11 cellular contexts compared by ENCODE assay signal in the genomic region with DNA sequence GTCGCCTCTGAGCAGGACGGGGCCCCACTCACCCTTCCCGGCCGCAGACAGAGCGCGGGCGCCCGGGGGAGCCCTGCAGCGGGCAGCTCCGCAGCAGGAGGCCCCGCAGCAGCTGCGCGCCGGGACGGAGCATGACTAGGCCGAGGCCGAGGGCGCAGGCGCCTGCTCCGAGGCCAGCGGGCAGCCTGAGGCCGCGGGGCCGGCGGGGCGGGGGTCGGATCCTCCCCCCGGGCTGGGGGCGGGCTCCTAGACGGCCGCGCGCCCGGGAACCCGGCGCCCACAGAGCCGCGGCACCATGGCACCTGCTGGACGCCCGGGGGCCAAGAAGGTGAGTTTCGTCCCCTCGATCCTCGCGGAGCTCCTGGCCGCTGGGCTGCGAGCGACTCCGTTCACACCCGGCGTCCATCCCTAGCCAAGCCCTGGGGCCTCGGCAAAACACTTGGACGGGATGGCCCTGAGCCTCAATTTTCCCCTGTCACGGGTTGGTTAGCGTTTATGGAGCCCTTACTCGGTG. TPM values are rescaled to one million over a fixed set of nuclear protein-coding genes. Genes with fewer than 3 reads are reported as not detected.
A peak's percentile ranks its signal among the peaks of the same experiment; 100 is the strongest.
DNase-seq lines count a peak whose midpoint lies in the region; ATAC-seq and TF ChIP-seq lines count a peak whose summit lies in the region.
"Had no signal": no experiment of that assay in that cellular context is flagged by ENCODE, and none has a peak within 500 bp of the region (broad histone marks: within the 10 kb centered on the region; RNA-seq: fewer than 3 reads in every experiment).

A gene with protein sequence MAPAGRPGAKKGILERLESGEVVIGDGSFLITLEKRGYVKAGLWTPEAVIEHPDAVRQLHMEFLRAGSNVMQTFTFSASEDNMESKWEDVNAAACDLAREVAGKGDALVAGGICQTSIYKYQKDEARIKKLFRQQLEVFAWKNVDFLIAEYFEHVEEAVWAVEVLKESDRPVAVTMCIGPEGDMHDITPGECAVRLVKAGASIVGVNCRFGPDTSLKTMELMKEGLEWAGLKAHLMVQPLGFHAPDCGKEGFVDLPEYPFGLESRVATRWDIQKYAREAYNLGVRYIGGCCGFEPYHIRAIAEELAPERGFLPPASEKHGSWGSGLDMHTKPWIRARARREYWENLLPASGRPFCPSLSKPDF (plus strand): TSS at position 280 of the 514 bp plus-strand sequence. CDS start 16 bp downstream, at position 296.
TSS of gene DMGDH (minus strand) at position 187 of the 514 bp plus-strand sequence. CDS start at position 133, 54 bp downstream.

- no peak within 1 kb of the TSS for H4K5ac ChIP-seq in IMR-90 (ENCODE audit: low read depth, low read length)

- 0 out of 2 replicates have a peak within 1 kb of the TSS, but pooled peaks have one; percentile 0 for H2AK5ac ChIP-seq in IMR-90 (ENCODE audit: low read depth, low read length)

- H2BK15ac ChIP-seq in IMR-90 (ENCODE audit: low read depth, low read length) = no peak within 1 kb of the TSS

- peak within 1 kb of the TSS; percentile 42; the same call in 1 of the 2 replicates for H3K4ac ChIP-seq in IMR-90 (ENCODE audit: low read depth, low read length)

- no peak within 1 kb of the TSS for H2AK9ac ChIP-seq in IMR-90 (replicated peaks; ENCODE audit: low read depth, low read length, poor library complexity)

- H3K14ac ChIP-seq in IMR-90 (replicated peaks; ENCODE audit: low read depth, low read length) = no peak within 1 kb of the TSS

- no peak within 1 kb of the TSS for H2BK20ac ChIP-seq in IMR-90 (ENCODE audit: low read depth, low read length)

- peaks cover 50% of the 10 kb centered on the region for H3K27me3 Mint-ChIP-seq in stimulated activated memory B cell treated with anti-CD40 and anti-IgM and Interleukin-4, amounts not matched to agents 10 μg/mL and 1 μg/mL and 100 μg/mL, for 72 hours

- POLR2A ChIA-PET in IMR-90 (lab: Charles Lee; ENCODE audit: unreplicated experiment) = no interaction called here

- peak within 1 kb of the TSS; percentile 48 for H2BK120ac ChIP-seq in IMR-90 (ENCODE audit: low read depth, low read length)

- H3K9me1 ChIP-seq in IMR-90 (ENCODE audit: insufficient read depth, low read length) = 0 out of 2 replicates have a peak, but pooled peaks cover 3% of the 10 kb centered on the region

- dilution Hi-C loops in IMR-90 (cut with HindIII; ENCODE audit: low sequenced_read_pairs, unreplicated experiment) = no loop called here

- H3K9me3 Mint-ChIP-seq in stimulated activated memory B cell treated with anti-CD40 and anti-IgM and Interleukin-4, amounts not matched to agents 10 μg/mL and 1 μg/mL and 100 μg/mL, for 72 hours = peaks cover 3% of the 10 kb centered on the region

- DNase-seq in IMR-90 (peak; percentile 9), dermis blood vessel endothelial cell (peak; percentile 33), left lung (peak; percentile 32 to 77), OCI-M2 (lab: John Stamatoyannopoulos, UW; ENCODE audit: unreplicated experiment) (no peak), ACHN (no peak)
- DNase-seq: effector CD8-positive, alpha-beta T cell; NCI-H2171 treated with DMSO at 0.1 percent for 48 hours had no signal

- peak within 1 kb of the TSS in 1 of 2 experiments; percentile 26; a peak in 1 of 4 replicates for H4K8ac ChIP-seq in IMR-90 (ENCODE audit: low read depth in 2 of 2, low read length in 2 of 2)

- H3K18ac ChIP-seq in IMR-90 (ENCODE audit: low read depth, low read length) = no peak within 1 kb of the TSS; the same call in 1 of the 2 replicates

- H3K4me1 ChIP-seq in IMR-90 (ENCODE audit: control insufficient read depth, insufficient read depth, low read length) (peaks cover 5% of the 10 kb centered on the region; the same call in 1 of the 2 replicates), left lung (peaks cover 0 to 3% of the 10 kb centered on the region in 2 donors)

- WGBS in IMR-90 (ENCODE audit: extremely low coverage in 2 of 2, insufficient read length in 1 of 2), 2 experiments = 10% methylated on average over 44 of the region's 55 CpGs; no CpG with 5 or more reads in 1 of the 2 experiments

- H3K4me2 ChIP-seq in IMR-90 (ENCODE audit: low read depth, low read length) = no peak within 1 kb of the TSS; the same call in 1 of the 2 replicates

- CTCF ChIA-PET in IMR-90 (lab: Yijun Ruan, JAX) = no interaction called here

- H3K27me3 ChIP-seq in IMR-90 (ENCODE audit: control insufficient read depth, insufficient read depth, low read length) (no peaks in the 10 kb centered on the region; the same call in 1 of the 2 replicates), left lung (peaks cover 0 to 33% of the 10 kb centered on the region in 2 donors)

- BruUV-seq in IMR-90 (replicated peaks; lab: Mats Ljungman, UMichigan) = no TSS peak

- ATAC-seq in IMR-90 (ENCODE audit: low read depth) (peak; percentile 84), left lung (peak; percentile 87), GM21528 (IDR thresholded peaks at IDR 0.05; ENCODE audit: low FRiP score, unreplicated experiment) (no peak)
- ATAC-seq in stimulated activated memory B cell treated with anti-CD40 and anti-IgM and Interleukin-4, amounts not matched to agents 10 μg/mL and 1 μg/mL and 100 μg/mL, for 72 hours = no peak
- ATAC-seq: GM12878 had no signal

- TF ChIP-seq RAD21 in IMR-90 (IDR thresholded peaks at IDR 0.05; ENCODE audit: low read length) = no peak

- TF ChIP-seq POLR2A in IMR-90 (IDR thresholded peaks at IDR 0.05; ENCODE audit: low read depth, low read length) = no peak

- no peak within 1 kb of the TSS for H4K91ac ChIP-seq in IMR-90 (ENCODE audit: insufficient read depth, low read depth, low read length)

- peak within 1 kb of the TSS; percentile 87 for H2AFZ ChIP-seq in IMR-90 (replicated peaks; ENCODE audit: low read length, poor library complexity)

- H3K9ac ChIP-seq in IMR-90 (ENCODE audit: low read depth, low read length) = no peak within 1 kb of the TSS

- intact Hi-C loops in IMR-90 (cut with micrococcal nuclease) = no loop called here
- intact Hi-C loops in left lung (cut with DNase I) = no loop called here

- no peak within 1 kb of the TSS for H3K56ac ChIP-seq in IMR-90 (ENCODE audit: extremely low read depth, insufficient read depth, low read length)

- no peaks in the 10 kb centered on the region for H3K36me3 Mint-ChIP-seq in stimulated activated memory B cell treated with anti-CD40 and anti-IgM and Interleukin-4, amounts not matched to agents 10 μg/mL and 1 μg/mL and 100 μg/mL, for 72 hours

- no peak within 1 kb of the TSS for H3K23ac ChIP-seq in IMR-90 (ENCODE audit: low read depth, low read length)

- H3K27ac ChIP-seq in IMR-90 (ENCODE audit: insufficient read depth, low read length) (no peak within 1 kb of the TSS), left lung (no peak within 1 kb of the TSS)

- H3K36me3 ChIP-seq in IMR-90 (ENCODE audit: control insufficient read depth, insufficient read depth, low read length) (no peaks in the 10 kb centered on the region), left lung (no peaks in the 10 kb centered on the region)

- peaks cover 6% of the 10 kb centered on the region for H3K9me3 ChIP-seq in IMR-90 (ENCODE audit: control insufficient read depth, insufficient read depth, low read length)
- peaks cover 0 to 5% of the 10 kb centered on the region in 2 donors for H3K9me3 ChIP-seq in left lung

- H4K20me1 ChIP-seq in IMR-90 (ENCODE audit: insufficient read depth, low read length) = no peaks in the 10 kb centered on the region

- H3K27ac Mint-ChIP-seq in stimulated activated memory B cell treated with anti-CD40 and anti-IgM and Interleukin-4, amounts not matched to agents 10 μg/mL and 1 μg/mL and 100 μg/mL, for 72 hours = no peak within 1 kb of the TSS

- no peak for TF ChIP-seq CTCF in IMR-90 (conservative IDR thresholded peaks at IDR 0.05; ENCODE audit: low read depth, low read length)
- TF ChIP-seq CTCF in left lung (IDR thresholded peaks at IDR 0.05) = no peak
- no peak for TF ChIP-seq CTCF in subcutaneous adipose tissue (IDR thresholded peaks at IDR 0.05; ENCODE audit: low read depth)

- no peaks in the 10 kb centered on the region for H3K4me1 Mint-ChIP-seq in stimulated activated memory B cell treated with anti-CD40 and anti-IgM and Interleukin-4, amounts not matched to agents 10 μg/mL and 1 μg/mL and 100 μg/mL, for 72 hours

- no peak within 1 kb of the TSS for H3K4me3 Mint-ChIP-seq in stimulated activated memory B cell treated with anti-CD40 and anti-IgM and Interleukin-4, amounts not matched to agents 10 μg/mL and 1 μg/mL and 100 μg/mL, for 72 hours

- in situ Hi-C loops in IMR-90 (cut with MboI; ENCODE audit: low sequenced_read_pairs) (no loop called here), ACHN (cut with HindIII; ENCODE audit: low pct_ligation_motif_present, low pct_unique_long_range_greater_than_20kb, low sequenced_read_pairs) (no loop called here)

- H2BK5ac ChIP-seq in IMR-90 (ENCODE audit: low read depth, low read length, poor library complexity, severe bottlenecking) = no peak within 1 kb of the TSS

- H3K79me1 ChIP-seq in IMR-90 (ENCODE audit: low read depth in 1 of 2, low read length in 2 of 2) = no peaks in the 10 kb centered on the region

- H3K4me3 ChIP-seq in IMR-90 (ENCODE audit: insufficient read depth, low read depth, low read length) = no peak within 1 kb of the TSS
- peak within 1 kb of the TSS; percentile 20 to 25 for H3K4me3 ChIP-seq in left lung
- H3K4me3 ChIP-seq: GM12878 had no signal

TF ChIP-seq in IMR-90, 13 proteins besides CTCF, POLR2A, EP300 and RAD21 (continues in another document):
- no peak for TF ChIP-seq SMC3 (IDR thresholded peaks at IDR 0.05; ENCODE audit: low read depth, low read length)
- no peak for TF ChIP-seq MXI1 (IDR thresholded peaks at IDR 0.05; ENCODE audit: borderline replicate concordance, low read depth, low read length)
- no peak for TF ChIP-seq NFE2L2 (IDR thresholded peaks at IDR 0.05; ENCODE audit: low read depth, low read length)

RNA-seq across cellular contexts. Expression of the first gene that starts in this region (rescaled TPM):
- total RNA-seq in IMR-90 (2012; rRNA removed) (0.36 and 0.56 TPM in 2 replicates), dermis blood vessel endothelial cell (5.4 and 18.7 TPM in 2 replicates), left lung (1 to 10 TPM; 2.9 to 4.8 TPM), subcutaneous adipose tissue (10 to 100 TPM; 26.0 to 83.1 (median 67.7) TPM)
- polyA plus RNA-seq in IMR-90 (2012; rRNA removed) = 0.16 and 0.60 TPM in 2 replicates
- 0.18 TPM in 2 replicates for polyA plus RNA-seq in IMR-90 (2012; cell fraction: cytosol; rRNA removed)
- 0.28 and 1.3 TPM in 2 replicates for polyA plus RNA-seq in IMR-90 (2012; cell fraction: nucleus; rRNA removed; ENCODE audit: low replicate concordance)
- total RNA-seq: GM12878 had no signal
- polyA plus RNA-seq: GM12878 had no signal

RNA-seq across cellular contexts. Expression of gene DMGDH, which starts in this region (rescaled TPM):
- total RNA-seq in IMR-90 (2012; rRNA removed) = under 0.01 and 0.18 TPM in 2 replicates
- 0.14 TPM in 1 of 2 replicates, not detected in the other for polyA plus RNA-seq in IMR-90 (2012; rRNA removed)
- 0.18 TPM in 1 of 2 replicates, not detected in the other for polyA plus RNA-seq in IMR-90 (2012; cell fraction: cytosol; rRNA removed)
- polyA plus RNA-seq in IMR-90 (2012; cell fraction: nucleus; rRNA removed; ENCODE audit: low replicate concordance) = 0.14 and 0.79 TPM in 2 replicates
- total RNA-seq in dermis blood vessel endothelial cell = 0.68 and 1.4 TPM in 2 replicates
- total RNA-seq in left lung = 1 to 10 TPM in 1 of 2 donors, under 1 TPM in 1; 0.90 to 1.3 TPM
- 10 to 100 TPM in 2 of 4 donors, 1 to 10 TPM in 2; 5.9 to 12.6 (median 9.9) TPM for total RNA-seq in subcutaneous adipose tissue

Comparison
In these comparisons a context has a peak if more than half of its experiments do, and no peak if none do; other contexts are left out.
1. ATAC-seq: peak in IMR-90 (single experiment) and left lung (single experiment); none in GM21528 (single experiment) and stimulated activated memory B cell treated with anti-CD40 and anti-IgM and Interleukin-4, amounts not matched to agents 10 μg/mL and 1 μg/mL and 100 μg/mL, for 72 hours (single experiment).
2. DNase-seq: peak in IMR-90 (single experiment), dermis blood vessel endothelial cell (single experiment) and left lung (2 of 2); none in OCI-M2 (single experiment) and ACHN (single experiment).